Comparison of ENCODE assay signal across 13 cellular contexts in genomic region chr20:11451793-11452291, GRCh38.
DNase-seq lines count a peak whose midpoint lies in the region; ATAC-seq and TF ChIP-seq lines count a peak whose summit lies in the region.
"Had no signal": no experiment of that assay in that cellular context is flagged by ENCODE, and none has a peak within 500 bp of the region (broad histone marks: within the 10 kb centered on the region; RNA-seq: fewer than 3 reads in every experiment).

No MANE protein-coding gene starts in this region.

- H3K27me3 ChIP-seq in gastrocnemius medialis: no peaks in the 10 kb centered on the region
- H3K27me3 ChIP-seq: cardiac muscle cell, stomach had no signal

- no peaks in the 10 kb centered on the region for H3K36me3 ChIP-seq in gastrocnemius medialis
- H3K36me3 ChIP-seq: cardiac muscle cell, stomach had no signal

- TF ChIP-seq POLR2A in gastrocnemius medialis (IDR thresholded peaks at IDR 0.05): no peak

- peak overlapping the region; percentile 40 to 75 (median 74) for H3K27ac ChIP-seq in gastrocnemius medialis
- H3K27ac ChIP-seq: cardiac muscle cell, stomach had no signal

- no peak for TF ChIP-seq CTCF in astrocyte of the cerebellum (IDR thresholded peaks at IDR 0.05; ENCODE audit: low read depth, low read length, missing control alignments)
- TF ChIP-seq CTCF in glutamatergic neuron (IDR thresholded peaks at IDR 0.05; ENCODE audit: partially characterized antibody, unreplicated experiment): no peak
- TF ChIP-seq CTCF in gastrocnemius medialis (IDR thresholded peaks at IDR 0.05 in 4 of 5, conservative IDR thresholded peaks at IDR 0.05 in 1 of 5): no peak
- no peak for TF ChIP-seq CTCF in progenitor cell of endocrine pancreas (IDR thresholded peaks at IDR 0.05; ENCODE audit: unreplicated experiment)

- H3K27me3 Mint-ChIP-seq in glutamatergic neuron (ENCODE audit: unreplicated experiment) (no peaks in the 10 kb centered on the region), progenitor cell of endocrine pancreas (no peaks in the 10 kb centered on the region)
- H3K27me3 Mint-ChIP-seq in T-helper 2 cell treated with Interferon-gamma antibody and Interleukin-4, amounts not matched to agents 5 μg/mL and 100 μg/mL, for 36 hours (ENCODE audit: low read depth): no peaks in the 10 kb centered on the region

- H3K27ac Mint-ChIP-seq in glutamatergic neuron (ENCODE audit: unreplicated experiment): peak overlapping the region; percentile 55
- no peak overlapping the region for H3K27ac Mint-ChIP-seq in progenitor cell of endocrine pancreas
- H3K27ac Mint-ChIP-seq in T-helper 2 cell treated with Interferon-gamma antibody and Interleukin-4, amounts not matched to agents 5 μg/mL and 100 μg/mL, for 36 hours: no peak overlapping the region

- H3K9me3 Mint-ChIP-seq in glutamatergic neuron (ENCODE audit: unreplicated experiment): peaks cover 1% of the 10 kb centered on the region
- no peaks in the 10 kb centered on the region for H3K9me3 Mint-ChIP-seq in progenitor cell of endocrine pancreas (ENCODE audit: low read depth)
- H3K9me3 Mint-ChIP-seq in T-helper 2 cell treated with Interferon-gamma antibody and Interleukin-4, amounts not matched to agents 5 μg/mL and 100 μg/mL, for 36 hours: peaks cover 7% of the 10 kb centered on the region

- no peaks in the 10 kb centered on the region for H3K36me3 Mint-ChIP-seq in glutamatergic neuron (ENCODE audit: unreplicated experiment)
- H3K36me3 Mint-ChIP-seq in progenitor cell of endocrine pancreas (ENCODE audit: insufficient read depth): no peaks in the 10 kb centered on the region
- no peaks in the 10 kb centered on the region for H3K36me3 Mint-ChIP-seq in T-helper 2 cell treated with Interferon-gamma antibody and Interleukin-4, amounts not matched to agents 5 μg/mL and 100 μg/mL, for 36 hours (ENCODE audit: low read depth)

- intact Hi-C loops in gastrocnemius medialis (cut with DNase I; ENCODE audit: low total_unique reads): no loop called here

- no peak overlapping the region for H3K4me3 Mint-ChIP-seq in glutamatergic neuron (ENCODE audit: unreplicated experiment)
- no peak overlapping the region for H3K4me3 Mint-ChIP-seq in progenitor cell of endocrine pancreas (ENCODE audit: low read depth)
- H3K4me3 Mint-ChIP-seq in T-helper 2 cell treated with Interferon-gamma antibody and Interleukin-4, amounts not matched to agents 5 μg/mL and 100 μg/mL, for 36 hours: no peak overlapping the region

- no peak; the same call in 1 of the 2 replicates for TF ChIP-seq RAD21 in Ishikawa (IDR thresholded peaks at IDR 0.05; ENCODE audit: low read depth)

- peak; percentile 93 for TF ChIP-seq EP300 in Ishikawa (IDR thresholded peaks at IDR 0.05; ENCODE audit: borderline replicate concordance)

- H3K4me1 Mint-ChIP-seq in glutamatergic neuron (ENCODE audit: low read depth, unreplicated experiment): no peaks in the 10 kb centered on the region
- peaks cover 15% of the 10 kb centered on the region for H3K4me1 Mint-ChIP-seq in progenitor cell of endocrine pancreas (ENCODE audit: low read depth)
- H3K4me1 Mint-ChIP-seq in T-helper 2 cell treated with Interferon-gamma antibody and Interleukin-4, amounts not matched to agents 5 μg/mL and 100 μg/mL, for 36 hours (ENCODE audit: low read depth): peaks cover 2% of the 10 kb centered on the region

- H3K9me3 ChIP-seq in gastrocnemius medialis: no peaks in the 10 kb centered on the region
- H3K9me3 ChIP-seq: stomach had no signal

- DNase-seq in astrocyte of the cerebellum (ENCODE audit: low read depth) (peak; percentile 87), glutamatergic neuron (no peak), gastrocnemius medialis (peak; percentile 22 to 44), progenitor cell of endocrine pancreas (ENCODE audit: low spot score, unreplicated experiment) (no peak), SKM-1 (lab: John Stamatoyannopoulos, UW; ENCODE audit: unreplicated experiment) (no peak)
- DNase-seq in T-helper 2 cell treated with Interferon-gamma antibody and Interleukin-4, amounts not matched to agents 5 μg/mL and 100 μg/mL, for 36 hours (ENCODE audit: low spot score): no peak
- DNase-seq: DMS153, NCI-H345, stomach, T-helper 1 cell had no signal

- ATAC-seq in gastrocnemius medialis (peak; percentile 88), HG02885 (IDR thresholded peaks at IDR 0.05; ENCODE audit: poor library complexity, unreplicated experiment) (no peak)

- in situ Hi-C loops in astrocyte of the cerebellum (cut with HindIII; ENCODE audit: low sequenced_read_pairs) (no loop called here), gastrocnemius medialis (cut with MboI; ENCODE audit: low sequenced_read_pairs in 4 of 4) (no loop called here)

- H3K4me3 ChIP-seq in astrocyte of the cerebellum (ENCODE audit: low read depth, low read length): no peak overlapping the region
- H3K4me3 ChIP-seq in gastrocnemius medialis: no peak overlapping the region
- H3K4me3 ChIP-seq: cardiac muscle cell, stomach had no signal

- H3K4me1 ChIP-seq in gastrocnemius medialis: peaks cover 11 to 19% of the 10 kb centered on the region in 2 donors
- H3K4me1 ChIP-seq: stomach had no signal

TF ChIP-seq in Ishikawa, 13 proteins besides CTCF, POLR2A, EP300 and RAD21:
- TF ChIP-seq YY1 (IDR thresholded peaks at IDR 0.05; ENCODE audit: low read depth) (peak; percentile 46; the same call in 1 of the 2 replicates), MAX (IDR thresholded peaks at IDR 0.05) (peak; percentile 22; the same call in 1 of the 2 replicates), TAF1 (IDR thresholded peaks at IDR 0.05; ENCODE audit: low read depth) (peak; percentile 31; the same call in 1 of the 2 replicates), TEAD4 (IDR thresholded peaks at IDR 0.05) (peak; percentile 69), ZBTB7A (IDR thresholded peaks at IDR 0.05; ENCODE audit: low read depth) (no peak), CEBPB (IDR thresholded peaks at IDR 0.05) (peak; percentile 1; the same call in 1 of the 2 replicates), USF1 (IDR thresholded peaks at IDR 0.05) (no peak; the same call in 1 of the 2 replicates), REST (IDR thresholded peaks at IDR 0.05; ENCODE audit: low read depth) (no peak), CREB1 (IDR thresholded peaks at IDR 0.05; ENCODE audit: low read depth) (no peak), FOXM1 (IDR thresholded peaks at IDR 0.05; ENCODE audit: borderline replicate concordance, low read depth) (peak; percentile 86), NFIC (IDR thresholded peaks at IDR 0.05) (peak; percentile 74), EGR1 (IDR thresholded peaks at IDR 0.05) (no peak), TCF12 (IDR thresholded peaks at IDR 0.05; ENCODE audit: low read depth) (peak; percentile 95)

Comparison
In these comparisons a context has a peak if more than half of its experiments do, and no peak if none do; other contexts are left out.
1. DNase-seq: peak in astrocyte of the cerebellum (single experiment) and gastrocnemius medialis (2 of 2); none in glutamatergic neuron (single experiment), progenitor cell of endocrine pancreas (single experiment), SKM-1 (single experiment) and T-helper 2 cell treated with Interferon-gamma antibody and Interleukin-4, amounts not matched to agents 5 μg/mL and 100 μg/mL, for 36 hours (single experiment).